Comparison of ENCODE assay signal across 17 cellular contexts in the genomic region with DNA sequence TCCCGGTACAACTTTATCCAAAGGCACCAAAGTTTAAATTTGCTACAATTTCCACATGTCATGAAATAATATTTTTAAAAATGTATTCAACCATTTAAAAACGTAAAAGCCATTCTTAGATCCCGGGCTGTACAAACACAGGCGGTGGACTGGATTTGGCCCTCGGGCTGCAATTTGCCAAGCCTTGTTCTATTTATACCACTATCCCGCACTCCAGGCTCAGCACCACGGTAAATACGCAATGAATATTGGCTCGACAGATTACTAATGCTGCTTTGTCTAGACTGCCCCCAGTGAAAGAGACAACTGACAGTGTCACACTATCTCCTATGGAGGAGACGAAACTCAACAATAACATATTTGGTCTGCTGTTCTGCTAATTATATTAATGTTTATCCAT.
A peak's percentile ranks its signal among the peaks of the same experiment; 100 is the strongest.
DNase-seq lines count a peak whose midpoint lies in the region; ATAC-seq, FAIRE-seq and TF ChIP-seq lines count a peak whose summit lies in the region.
"Had no signal": no experiment of that assay in that cellular context is flagged by ENCODE, and none has a peak within 500 bp of the region (broad histone marks: within the 10 kb centered on the region; RNA-seq: fewer than 3 reads in every experiment).

No MANE protein-coding gene starts in this region.

- H3K9me3 ChIP-seq in right cardiac atrium (ENCODE audit: control insufficient read depth, low read length) = no peaks in the 10 kb centered on the region
- no peaks in the 10 kb centered on the region for H3K9me3 ChIP-seq in DND-41 (ENCODE audit: insufficient read depth, low read length, severe bottlenecking)
- peaks cover 4% of the 10 kb centered on the region for H3K9me3 ChIP-seq in astrocyte (ENCODE audit: insufficient read depth, low read depth, low read length)
- H3K9me3 ChIP-seq: BLaER1 had no signal

- H3K9me3 Mint-ChIP-seq in astrocyte (ENCODE audit: unreplicated experiment) = peaks cover 4% of the 10 kb centered on the region
- peaks cover 0 to 22% of the 10 kb centered on the region in 2 donors for H3K9me3 Mint-ChIP-seq in stimulated activated naive CD8-positive, alpha-beta T cell treated with anti-CD3 and anti-CD28 coated beads, Interleukin-15, amount 100 ng/mL, for 72 hours
- H3K9me3 Mint-ChIP-seq in activated naive CD8-positive, alpha-beta T cell treated with anti-CD3 and anti-CD28 coated beads, Interleukin-2, amount 50 U/mL, for 24 hours = peaks cover 4% of the 10 kb centered on the region

- DNase-seq in Right ventricle myocardium superior (no peak), right cardiac atrium (no peak), DND-41 (no peak), astrocyte (ENCODE audit: low read depth) (no peak), retina (peak; percentile 74)
- DNase-seq in stimulated activated naive CD8-positive, alpha-beta T cell treated with anti-CD3 and anti-CD28 coated beads, Interleukin-15, amount 100 ng/mL, for 72 hours = no peak
- DNase-seq in activated naive CD8-positive, alpha-beta T cell treated with anti-CD3 and anti-CD28 coated beads, Interleukin-2, amount 50 U/mL, for 24 hours = no peak
- DNase-seq: 8988T; CD4-positive, alpha-beta memory T cell; DMS153; DMS79; GF-D8; HFFc6 had no signal

- intact Hi-C loops in Right ventricle myocardium superior (cut with DNase I) = no loop called here
- intact Hi-C loops in right cardiac atrium (cut with DNase I) = no loop called here

- WGBS in right cardiac atrium = 78% methylated on average over 10 of the region's 10 CpGs

- peak; percentile 67 for ATAC-seq in Right ventricle myocardium superior (ENCODE audit: poor library complexity)
- ATAC-seq in right cardiac atrium = no peak
- no peak for ATAC-seq in DND-41 (ENCODE audit: insufficient read depth, low read depth)
- ATAC-seq in stimulated activated naive CD8-positive, alpha-beta T cell treated with anti-CD3 and anti-CD28 coated beads, Interleukin-15, amount 100 ng/mL, for 72 hours = no peak
- no peak for ATAC-seq in activated naive CD8-positive, alpha-beta T cell treated with anti-CD3 and anti-CD28 coated beads, Interleukin-2, amount 50 U/mL, for 24 hours
- ATAC-seq: HCT116 had no signal

- no peak for FAIRE-seq in astrocyte (lab: Jason Lieb, UNC)

- no peak overlapping the region for H3K4me3 Mint-ChIP-seq in astrocyte (ENCODE audit: unreplicated experiment)
- no peak overlapping the region for H3K4me3 Mint-ChIP-seq in stimulated activated naive CD8-positive, alpha-beta T cell treated with anti-CD3 and anti-CD28 coated beads, Interleukin-15, amount 100 ng/mL, for 72 hours
- H3K4me3 Mint-ChIP-seq in activated naive CD8-positive, alpha-beta T cell treated with anti-CD3 and anti-CD28 coated beads, Interleukin-2, amount 50 U/mL, for 24 hours = no peak overlapping the region
- H3K4me3 Mint-ChIP-seq: CD14-positive monocyte; CD4-positive, alpha-beta memory T cell; HFFc6 had no signal

- no peaks in the 10 kb centered on the region for H3K27me3 ChIP-seq in right cardiac atrium (ENCODE audit: control insufficient read depth, insufficient read depth)
- H3K27me3 ChIP-seq in DND-41 (ENCODE audit: insufficient read depth, low read length, poor library complexity) = no peaks in the 10 kb centered on the region
- H3K27me3 ChIP-seq in astrocyte (ENCODE audit: insufficient read depth, low read length) = no peaks in the 10 kb centered on the region
- H3K27me3 ChIP-seq: BLaER1 had no signal

- H3K36me3 Mint-ChIP-seq in astrocyte (ENCODE audit: low read depth, unreplicated experiment) = no peaks in the 10 kb centered on the region
- no peaks in the 10 kb centered on the region for H3K36me3 Mint-ChIP-seq in activated naive CD8-positive, alpha-beta T cell treated with anti-CD3 and anti-CD28 coated beads, Interleukin-2, amount 50 U/mL, for 24 hours (ENCODE audit: low read depth)
- H3K36me3 Mint-ChIP-seq: CD14-positive monocyte; CD4-positive, alpha-beta memory T cell had no signal

- H3K4me2 ChIP-seq in DND-41 (ENCODE audit: insufficient read depth, low read length) = no peak overlapping the region
- no peak overlapping the region for H3K4me2 ChIP-seq in astrocyte (ENCODE audit: low read length)
- H3K4me2 ChIP-seq: BLaER1 had no signal

- no peaks in the 10 kb centered on the region for H4K20me1 ChIP-seq in DND-41 (ENCODE audit: insufficient read depth, low read length)
- no peaks in the 10 kb centered on the region for H4K20me1 ChIP-seq in astrocyte (ENCODE audit: insufficient read depth, low read length)
- H4K20me1 ChIP-seq: BLaER1 had no signal

- H3K27ac ChIP-seq in right cardiac atrium (ENCODE audit: low read length) (no peak overlapping the region), DND-41 (ENCODE audit: low read length) (peak overlapping the region; percentile 89; the same call in 1 of the 2 replicates), astrocyte (ENCODE audit: low read depth, low read length) (no peak overlapping the region)
- H3K27ac ChIP-seq: BLaER1, HL-60 had no signal

- H3K4me1 Mint-ChIP-seq in astrocyte (ENCODE audit: low read depth, unreplicated experiment) = peaks cover 10% of the 10 kb centered on the region
- no peaks in the 10 kb centered on the region for H3K4me1 Mint-ChIP-seq in stimulated activated naive CD8-positive, alpha-beta T cell treated with anti-CD3 and anti-CD28 coated beads, Interleukin-15, amount 100 ng/mL, for 72 hours
- no peaks in the 10 kb centered on the region for H3K4me1 Mint-ChIP-seq in activated naive CD8-positive, alpha-beta T cell treated with anti-CD3 and anti-CD28 coated beads, Interleukin-2, amount 50 U/mL, for 24 hours
- H3K4me1 Mint-ChIP-seq: CD14-positive monocyte; CD4-positive, alpha-beta memory T cell had no signal

- no peaks in the 10 kb centered on the region for H3K79me2 ChIP-seq in DND-41 (ENCODE audit: insufficient read depth, low read length)
- no peaks in the 10 kb centered on the region for H3K79me2 ChIP-seq in astrocyte (ENCODE audit: insufficient read depth, low read length)

- H2AFZ ChIP-seq in DND-41 (ENCODE audit: low read depth, low read length) (no peak overlapping the region), astrocyte (ENCODE audit: low read depth, low read length) (no peak overlapping the region)

- peak overlapping the region; percentile 2 for H3K27ac Mint-ChIP-seq in astrocyte (ENCODE audit: unreplicated experiment)
- H3K27ac Mint-ChIP-seq in stimulated activated naive CD8-positive, alpha-beta T cell treated with anti-CD3 and anti-CD28 coated beads, Interleukin-15, amount 100 ng/mL, for 72 hours = no peak overlapping the region
- no peak overlapping the region for H3K27ac Mint-ChIP-seq in activated naive CD8-positive, alpha-beta T cell treated with anti-CD3 and anti-CD28 coated beads, Interleukin-2, amount 50 U/mL, for 24 hours
- H3K27ac Mint-ChIP-seq: CD14-positive monocyte, HFFc6 had no signal

- H3K4me1 ChIP-seq in right cardiac atrium (ENCODE audit: control insufficient read depth, insufficient read depth, low read length) (peaks cover 2% of the 10 kb centered on the region), DND-41 (ENCODE audit: insufficient read depth, low read length) (peaks cover 79% of the 10 kb centered on the region), astrocyte (ENCODE audit: insufficient read depth, low read length) (no peaks in the 10 kb centered on the region)
- H3K4me1 ChIP-seq: BLaER1 had no signal

- H3K4me3 ChIP-seq in right cardiac atrium (ENCODE audit: low read length) (no peak overlapping the region), DND-41 (ENCODE audit: low read depth in 1 of 2, low read length in 2 of 2) (no peak overlapping the region), astrocyte (ENCODE audit: insufficient read depth, low read depth, low read length) (no peak overlapping the region)
- H3K4me3 ChIP-seq: BLaER1 had no signal

- H3K27me3 Mint-ChIP-seq in astrocyte (ENCODE audit: low read depth, unreplicated experiment) = peaks cover 2% of the 10 kb centered on the region
- H3K27me3 Mint-ChIP-seq in stimulated activated naive CD8-positive, alpha-beta T cell treated with anti-CD3 and anti-CD28 coated beads, Interleukin-15, amount 100 ng/mL, for 72 hours = peaks cover 12% of the 10 kb centered on the region
- no peaks in the 10 kb centered on the region for H3K27me3 Mint-ChIP-seq in activated naive CD8-positive, alpha-beta T cell treated with anti-CD3 and anti-CD28 coated beads, Interleukin-2, amount 50 U/mL, for 24 hours

- H3K9ac ChIP-seq in DND-41 (ENCODE audit: low read depth, low read length) (no peak overlapping the region; the same call in 1 of the 2 replicates), astrocyte (ENCODE audit: low read length) (no peak overlapping the region)
- H3K9ac ChIP-seq: BLaER1 had no signal

- H3K36me3 ChIP-seq in DND-41 (ENCODE audit: insufficient read depth, low read length) (no peaks in the 10 kb centered on the region), astrocyte (ENCODE audit: insufficient read depth, low read length) (no peaks in the 10 kb centered on the region)
- H3K36me3 ChIP-seq: BLaER1 had no signal

- no peak for TF ChIP-seq CTCF in DND-41 (IDR thresholded peaks at IDR 0.05; ENCODE audit: borderline replicate concordance, extremely low read depth, low read length, poor library complexity, severe bottlenecking)
- no peak for TF ChIP-seq CTCF in astrocyte (IDR thresholded peaks at IDR 0.05; ENCODE audit: insufficient read depth, low read depth, low read length)
